In genomic region chr7:25861704-25862253, GRCh38 we compare ENCODE assay signal across 8 cellular contexts.
DNase-seq lines count a peak whose midpoint lies in the region; ATAC-seq, FAIRE-seq and TF ChIP-seq lines count a peak whose summit lies in the region.

No MANE protein-coding gene starts in this region.

- POLR2A ChIA-PET in activated B cell treated with CpG ODN at 0.5 μM for 24 hours (lab: Charles Lee), result interaction anchor here (1.2 kb wide), 1 partner anchor 107 kb away, joined by 3 read pairs; no protein-coding TSS in a partner anchor

- no peaks in the 10 kb centered on the region for H3K9me1 ChIP-seq in keratinocyte (ENCODE audit: control insufficient read depth, extremely low read depth, insufficient read depth, low read length)

- no peak overlapping the region for H3K27ac ChIP-seq in GM23338 (ENCODE audit: low read depth)
- peak overlapping the region; percentile 25 for H3K27ac ChIP-seq in keratinocyte (ENCODE audit: control insufficient read depth, insufficient read depth, low read length)
- no peak overlapping the region for H3K27ac ChIP-seq in left lung

- H3K36me3 ChIP-seq in BE2C (no peaks in the 10 kb centered on the region), GM23338 (ENCODE audit: insufficient read depth) (no peaks in the 10 kb centered on the region), keratinocyte (ENCODE audit: control insufficient read depth in 2 of 2, extremely low read depth in 1 of 2, insufficient read depth in 2 of 2, low read length in 2 of 2) (no peaks in the 10 kb centered on the region), left lung (no peaks in the 10 kb centered on the region)

- H3K4me3 ChIP-seq in BE2C (ENCODE audit: low read depth, low read length), result peak overlapping the region; percentile 38
- H3K4me3 ChIP-seq in GM23338, result peak overlapping the region; percentile 11; the same call in 1 of the 2 replicates
- H3K4me3 ChIP-seq in keratinocyte (ENCODE audit: control insufficient read depth in 2 of 3, extremely low read depth in 1 of 3, insufficient read depth in 2 of 3, low read depth in 1 of 3, low read length in 3 of 3), result peak overlapping the region in 2 of 3 experiments; percentile 47 to 50
- no peak overlapping the region for H3K4me3 ChIP-seq in left lung

- H3K9me3 Mint-ChIP-seq in GM23338 (no peaks in the 10 kb centered on the region), activated B cell treated with CpG ODN at 0.5 μM for 24 hours (peaks cover 7% of the 10 kb centered on the region)

- no peaks in the 10 kb centered on the region for H3K36me3 Mint-ChIP-seq in GM23338 (ENCODE audit: low read depth)
- H3K36me3 Mint-ChIP-seq in activated B cell treated with CpG ODN at 0.5 μM for 24 hours (ENCODE audit: low read depth), result peaks cover 2% of the 10 kb centered on the region

- intact Hi-C loops in activated B cell treated with CpG ODN at 0.5 μM for 24 hours (cut with micrococcal nuclease) (loop anchor here (2.0 to 10.0 kb wide), 6 partner anchors 993 to 1387 kb away; partner anchors contain the start of gene HOXA11), left lung (cut with DNase I) (no loop called here)

- H3K4me1 Mint-ChIP-seq in GM23338 (peaks cover 44% of the 10 kb centered on the region), activated B cell treated with CpG ODN at 0.5 μM for 24 hours (peaks cover 14% of the 10 kb centered on the region)

- FAIRE-seq in keratinocyte (lab: Jason Lieb, UNC), result no peak

- dilution Hi-C loops in keratinocyte (cut with MboI; ENCODE audit: extremely low pct_ligation_motif_present, low sequenced_read_pairs), result no loop called here

- CTCF ChIA-PET in activated B cell treated with CpG ODN at 0.5 μM for 24 hours (lab: Charles Lee), result interaction anchor here (0.9 to 1.6 kb wide), 4 partner anchors 10 to 1334 kb away, joined by 3 to 6 read pairs (median 4); no protein-coding TSS in a partner anchor

- H3K27ac Mint-ChIP-seq in GM23338 (no peak overlapping the region), activated B cell treated with CpG ODN at 0.5 μM for 24 hours (peak overlapping the region; percentile 59)

- ATAC-seq in GM23338, result no peak
- ATAC-seq in activated B cell treated with CpG ODN at 0.5 μM for 24 hours (ENCODE audit: low read depth), result no peak
- no peak for ATAC-seq in GM19455 (IDR thresholded peaks at IDR 0.05; ENCODE audit: unreplicated experiment)
- ATAC-seq in left lung, result no peak

- H2AFZ ChIP-seq in GM23338, result no peak overlapping the region
- peak overlapping the region; percentile 61 for H2AFZ ChIP-seq in keratinocyte (ENCODE audit: control insufficient read depth, low read length)

- peaks cover 4% of the 10 kb centered on the region for H3K4me1 ChIP-seq in BE2C
- H3K4me1 ChIP-seq in GM23338 (ENCODE audit: insufficient read depth), result peaks cover 48% of the 10 kb centered on the region
- peaks cover 22% of the 10 kb centered on the region for H3K4me1 ChIP-seq in keratinocyte (ENCODE audit: control insufficient read depth, extremely low read depth, insufficient read depth, low read length)
- peaks cover 0 to 7% of the 10 kb centered on the region in 2 donors for H3K4me1 ChIP-seq in left lung

- DNase-seq in BE2C (no peak), GM23338 (ENCODE audit: low spot score) (no peak), activated B cell treated with CpG ODN at 0.5 μM for 24 hours (no peak), keratinocyte (ENCODE audit: low read depth, low spot score) (no peak), NCI-H774 (lab: John Stamatoyannopoulos, UW) (no peak), left lung (no peak)
- DNase-seq in stimulated activated CD4-positive, alpha-beta T cell treated with anti-CD3 and anti-CD28 coated beads, Interleukin-1b, Interleukin-23, amount 100 ng/mL, for 48 hours, result no peak

- H3K27me3 ChIP-seq in BE2C, result peaks cover 83% of the 10 kb centered on the region
- H3K27me3 ChIP-seq in GM23338 (ENCODE audit: insufficient read depth), result peaks cover 79% of the 10 kb centered on the region
- H3K27me3 ChIP-seq in keratinocyte (ENCODE audit: control insufficient read depth, extremely low read depth, insufficient read depth, low read length), result peaks cover 6% of the 10 kb centered on the region
- H3K27me3 ChIP-seq in left lung, result peaks cover 94 to 100% of the 10 kb centered on the region in 2 donors

- H3K9me3 ChIP-seq in BE2C (no peaks in the 10 kb centered on the region), keratinocyte (ENCODE audit: control insufficient read depth, low read depth, low read length) (no peaks in the 10 kb centered on the region), left lung (peaks cover 0 to 6% of the 10 kb centered on the region in 2 donors)

- H3K79me2 ChIP-seq in GM23338 (replicated peaks; ENCODE audit: insufficient read depth) (no peaks in the 10 kb centered on the region), keratinocyte (ENCODE audit: control insufficient read depth, insufficient read depth, low read length) (no peaks in the 10 kb centered on the region)

- H3K9me2 ChIP-seq in GM23338 (ENCODE audit: insufficient read depth), result no peaks in the 10 kb centered on the region

- peak overlapping the region; percentile 6 for H3K9ac ChIP-seq in keratinocyte (ENCODE audit: control insufficient read depth, extremely low read depth, insufficient read depth, low read length)

- peak overlapping the region; percentile 8; the same call in 1 of the 2 replicates for H3K4me2 ChIP-seq in GM23338
- peak overlapping the region; percentile 79 for H3K4me2 ChIP-seq in keratinocyte (ENCODE audit: control insufficient read depth, extremely low read depth, insufficient read depth, low read depth, low read length)

- H3F3A ChIP-seq in GM23338 (replicated peaks; ENCODE audit: low read depth), result no peaks in the 10 kb centered on the region

- H3K27me3 Mint-ChIP-seq in GM23338 (ENCODE audit: insufficient read depth, low read depth, poor library complexity) (peaks cover 16% of the 10 kb centered on the region), activated B cell treated with CpG ODN at 0.5 μM for 24 hours (peaks cover 62% of the 10 kb centered on the region)

- H4K20me1 ChIP-seq in GM23338 (replicated peaks; ENCODE audit: insufficient read depth), result 0 out of 2 replicates have a peak, but pooled peaks cover 3% of the 10 kb centered on the region
- H4K20me1 ChIP-seq in keratinocyte (ENCODE audit: control insufficient read depth, extremely low read depth, insufficient read depth, low read length), result no peaks in the 10 kb centered on the region

- H3K4me3 Mint-ChIP-seq in GM23338, result peak overlapping the region; percentile 35; the same call in 2 of the 3 replicates
- peak overlapping the region; percentile 35 for H3K4me3 Mint-ChIP-seq in activated B cell treated with CpG ODN at 0.5 μM for 24 hours

- TF ChIP-seq CTCF in BE2C (IDR thresholded peaks at IDR 0.05; ENCODE audit: low read depth, low read length) (no peak), GM23338 (conservative IDR thresholded peaks at IDR 0.05; ENCODE audit: low read depth in 2 of 2) (no peak), activated B cell treated with CpG ODN at 0.5 μM for 24 hours (IDR thresholded peaks at IDR 0.05) (no peak), keratinocyte (optimal IDR thresholded peaks at IDR 0.05 in 1 of 3, IDR thresholded peaks at IDR 0.05 in 1 of 3, conservative IDR thresholded peaks at IDR 0.05 in 1 of 3; ENCODE audit: extremely low read depth in 1 of 3, insufficient read depth in 2 of 3, low read length in 3 of 3) (no peak), left lung (IDR thresholded peaks at IDR 0.05) (no peak)

TF ChIP-seq in GM23338, 12 proteins besides CTCF, POLR2A, EP300 and RAD21:
- TF ChIP-seq NANOG (IDR thresholded peaks at IDR 0.05; ENCODE audit: borderline replicate concordance), result no peak
- peak; percentile 45 for TF ChIP-seq EZH2 (IDR thresholded peaks at IDR 0.05; ENCODE audit: low read depth, unreplicated experiment)

Comparison
In these comparisons a context has a peak if more than half of its experiments do, and no peak if none do; other contexts are left out.
1. H3K4me3 ChIP-seq: peak in BE2C (single experiment), GM23338 (single experiment) and keratinocyte (2 of 3); none in left lung (0 of 2).